ENCODE assay signal across 26 cellular contexts in genomic region chr17:4208228-4208627, GRCh38. TPM values are rescaled to one million over a fixed set of nuclear protein-coding genes. Genes with fewer than 3 reads are reported as not detected.
DNase-seq lines count a peak whose midpoint lies in the region; ATAC-seq and TF ChIP-seq lines count a peak whose summit lies in the region.
"Had no signal": no experiment of that assay in that cellular context is flagged by ENCODE, and none has a peak within 500 bp of the region (broad histone marks: within the 10 kb centered on the region; RNA-seq: fewer than 3 reads in every experiment).

No MANE protein-coding gene starts in this region.

- H4K5ac ChIP-seq in mesendoderm (ENCODE audit: low read length): no peak overlapping the region

- CTCF ChIA-PET in activated CD8-positive, alpha-beta T cell treated with anti-CD3 and anti-CD28 coated beads, Interleukin-2, amount 10 ng/mL, durations not matched to agents 7 days and 5 days (lab: Charles Lee): no interaction called here
- CTCF ChIA-PET in activated CD8-positive, alpha-beta T cell treated with anti-CD3 and anti-CD28 coated beads for 36 hours (lab: Charles Lee): no interaction called here

- no peak overlapping the region for H3K4me3 Mint-ChIP-seq in activated CD8-positive, alpha-beta T cell treated with anti-CD3 and anti-CD28 coated beads, Interleukin-2, amount 10 ng/mL, durations not matched to agents 7 days and 5 days
- no peak overlapping the region for H3K4me3 Mint-ChIP-seq in activated CD8-positive, alpha-beta T cell treated with anti-CD3 and anti-CD28 coated beads for 36 hours
- H3K4me3 Mint-ChIP-seq in chondrocyte (ENCODE audit: unreplicated experiment): no peak overlapping the region
- H3K4me3 Mint-ChIP-seq: activated CD4-positive, alpha-beta memory T cell treated with anti-CD3 and anti-CD28 coated beads, Interleukin-2, amount 10 ng/mL, durations not matched to agents 7 days and 5 days; activated naive CD8-positive, alpha-beta T cell treated with anti-CD3 and anti-CD28 coated beads, Interleukin-2, amount 50 U/mL, for 24 hours; CD4-positive, alpha-beta T cell; effector memory CD8-positive, alpha-beta T cell had no signal

- H2BK15ac ChIP-seq in mesendoderm (replicated peaks; ENCODE audit: low read depth): no peak overlapping the region

- no peaks in the 10 kb centered on the region for H3K9me3 Mint-ChIP-seq in activated CD8-positive, alpha-beta T cell treated with anti-CD3 and anti-CD28 coated beads, Interleukin-2, amount 10 ng/mL, durations not matched to agents 7 days and 5 days (ENCODE audit: insufficient read depth)
- no peaks in the 10 kb centered on the region for H3K9me3 Mint-ChIP-seq in activated CD8-positive, alpha-beta T cell treated with anti-CD3 and anti-CD28 coated beads for 36 hours
- no peaks in the 10 kb centered on the region for H3K9me3 Mint-ChIP-seq in chondrocyte (ENCODE audit: low read depth)
- H3K9me3 Mint-ChIP-seq: activated CD4-positive, alpha-beta memory T cell treated with anti-CD3 and anti-CD28 coated beads, Interleukin-2, amount 10 ng/mL, durations not matched to agents 7 days and 5 days; activated naive CD8-positive, alpha-beta T cell treated with anti-CD3 and anti-CD28 coated beads, Interleukin-2, amount 50 U/mL, for 24 hours; CD4-positive, alpha-beta T cell; effector memory CD8-positive, alpha-beta T cell had no signal

- H3K27me3 ChIP-seq in mesendoderm (ENCODE audit: insufficient read depth, low read length, poor library complexity): no peaks in the 10 kb centered on the region
- H3K27me3 ChIP-seq: left lung, pancreas, testis had no signal

- H3K23ac ChIP-seq in mesendoderm (ENCODE audit: low read length): no peak overlapping the region

- H3K4me2 ChIP-seq in mesendoderm (ENCODE audit: low read length): no peak overlapping the region

- no peak overlapping the region for H3K27ac Mint-ChIP-seq in activated CD8-positive, alpha-beta T cell treated with anti-CD3 and anti-CD28 coated beads, Interleukin-2, amount 10 ng/mL, durations not matched to agents 7 days and 5 days
- H3K27ac Mint-ChIP-seq in activated CD8-positive, alpha-beta T cell treated with anti-CD3 and anti-CD28 coated beads for 36 hours: no peak overlapping the region
- peak overlapping the region; percentile 88 for H3K27ac Mint-ChIP-seq in chondrocyte (ENCODE audit: unreplicated experiment)
- H3K27ac Mint-ChIP-seq: activated CD4-positive, alpha-beta memory T cell treated with anti-CD3 and anti-CD28 coated beads, Interleukin-2, amount 10 ng/mL, durations not matched to agents 7 days and 5 days; activated naive CD8-positive, alpha-beta T cell treated with anti-CD3 and anti-CD28 coated beads, Interleukin-2, amount 50 U/mL, for 24 hours; CD4-positive, alpha-beta T cell had no signal

- H3K27ac ChIP-seq in mesendoderm (ENCODE audit: low read depth, low read length): no peak overlapping the region
- H3K27ac ChIP-seq: 22Rv1, left lung, pancreas, testis had no signal

- POLR2A ChIA-PET in activated CD8-positive, alpha-beta T cell treated with anti-CD3 and anti-CD28 coated beads, Interleukin-2, amount 10 ng/mL, durations not matched to agents 7 days and 5 days (lab: Charles Lee): no interaction called here
- POLR2A ChIA-PET in activated CD8-positive, alpha-beta T cell treated with anti-CD3 and anti-CD28 coated beads for 36 hours (lab: Charles Lee): no interaction called here

- peaks cover 2% of the 10 kb centered on the region for H3K79me1 ChIP-seq in mesendoderm (ENCODE audit: low read length)

- no peak overlapping the region for H3K18ac ChIP-seq in mesendoderm (ENCODE audit: low read length)

- H2BK5ac ChIP-seq in mesendoderm (ENCODE audit: low read length): no peak overlapping the region

- H3K9ac ChIP-seq in mesendoderm (ENCODE audit: low read length): no peak overlapping the region

- H3K56ac ChIP-seq in mesendoderm (ENCODE audit: low read length): no peak overlapping the region

- H3K4me1 Mint-ChIP-seq in activated CD8-positive, alpha-beta T cell treated with anti-CD3 and anti-CD28 coated beads, Interleukin-2, amount 10 ng/mL, durations not matched to agents 7 days and 5 days (ENCODE audit: low read depth): peaks cover 19% of the 10 kb centered on the region
- H3K4me1 Mint-ChIP-seq in activated CD8-positive, alpha-beta T cell treated with anti-CD3 and anti-CD28 coated beads for 36 hours (ENCODE audit: low read depth): peaks cover 18% of the 10 kb centered on the region
- H3K4me1 Mint-ChIP-seq in chondrocyte (ENCODE audit: low read depth): peaks cover 62% of the 10 kb centered on the region

- H3K4me3 ChIP-seq in mesendoderm (ENCODE audit: low read length): no peak overlapping the region
- H3K4me3 ChIP-seq: left lung, pancreas, skin epidermis, testis had no signal

- H3K36me3 Mint-ChIP-seq in activated CD8-positive, alpha-beta T cell treated with anti-CD3 and anti-CD28 coated beads, Interleukin-2, amount 10 ng/mL, durations not matched to agents 7 days and 5 days (ENCODE audit: low read depth): peaks cover 56% of the 10 kb centered on the region
- peaks cover 45% of the 10 kb centered on the region for H3K36me3 Mint-ChIP-seq in activated CD8-positive, alpha-beta T cell treated with anti-CD3 and anti-CD28 coated beads for 36 hours (ENCODE audit: low read depth)
- peaks cover 19% of the 10 kb centered on the region for H3K36me3 Mint-ChIP-seq in chondrocyte (ENCODE audit: low read depth)

- intact Hi-C loops in activated CD8-positive, alpha-beta T cell treated with anti-CD3 and anti-CD28 coated beads for 36 hours (cut with micrococcal nuclease): no loop called here
- intact Hi-C loops in left ventricle myocardium superior (cut with micrococcal nuclease): no loop called here

- TF ChIP-seq CTCF in activated CD8-positive, alpha-beta T cell treated with anti-CD3 and anti-CD28 coated beads for 36 hours (IDR thresholded peaks at IDR 0.05): no peak
- TF ChIP-seq CTCF in chondrocyte (IDR thresholded peaks at IDR 0.05): no peak

- H3K4me1 ChIP-seq in mesendoderm (ENCODE audit: control insufficient read depth, low read depth, low read length): no peaks in the 10 kb centered on the region
- H3K4me1 ChIP-seq: pancreas had no signal

- H3K4ac ChIP-seq in mesendoderm (ENCODE audit: low read depth, low read length): no peak overlapping the region

- peaks cover 1% of the 10 kb centered on the region for H3K36me3 ChIP-seq in mesendoderm (ENCODE audit: control insufficient read depth, insufficient read depth, low read length)

- WGBS in mesendoderm (ENCODE audit: extremely low coverage, insufficient coverage, low lambda C conversion rate): no CpG with 5 or more reads among the region's 4 CpGs

- ATAC-seq in activated CD8-positive, alpha-beta T cell treated with anti-CD3 and anti-CD28 coated beads, Interleukin-2, amount 10 ng/mL, durations not matched to agents 7 days and 5 days: no peak
- ATAC-seq in activated CD8-positive, alpha-beta T cell treated with anti-CD3 and anti-CD28 coated beads for 36 hours: no peak
- ATAC-seq in HG02973 (IDR thresholded peaks at IDR 0.05; ENCODE audit: unreplicated experiment): no peak
- no peak for ATAC-seq in left ventricle myocardium superior
- ATAC-seq: activated naive CD8-positive, alpha-beta T cell treated with anti-CD3 and anti-CD28 coated beads, Interleukin-2, amount 50 U/mL, for 24 hours; effector memory CD8-positive, alpha-beta T cell; HCT116; left lung; pancreas had no signal

- DNase-seq in activated CD8-positive, alpha-beta T cell treated with anti-CD3 and anti-CD28 coated beads, Interleukin-2, amount 10 ng/mL, durations not matched to agents 7 days and 5 days: peak; percentile 11
- no peak for DNase-seq in activated CD8-positive, alpha-beta T cell treated with anti-CD3 and anti-CD28 coated beads for 36 hours
- no peak for DNase-seq in chondrocyte (ENCODE audit: low spot score)
- DNase-seq in mesendoderm: peak; percentile 78
- no peak for DNase-seq in NCI-H1105 treated with DMSO at 0.1 percent for 48 hours (lab: John Stamatoyannopoulos, UW)
- no peak for DNase-seq in UCSD-AML1 (lab: John Stamatoyannopoulos, UW; ENCODE audit: unreplicated experiment)
- no peak for DNase-seq in left ventricle myocardium superior
- DNase-seq: activated CD4-positive, alpha-beta memory T cell treated with anti-CD3 and anti-CD28 coated beads, Interleukin-2, amount 10 ng/mL, durations not matched to agents 7 days and 5 days; activated naive CD8-positive, alpha-beta T cell treated with anti-CD3 and anti-CD28 coated beads, Interleukin-2, amount 50 U/mL, for 24 hours; CD4-positive, alpha-beta T cell; central memory CD4-positive, alpha-beta T cell; DMS53; effector memory CD8-positive, alpha-beta T cell; foreskin melanocyte; left lung; NCI-H1417 treated with DMSO at 0.1 percent for 48 hours; NCI-H2171 treated with DMSO at 0.1 percent for 48 hours; NCI-H82; pancreas; stimulated activated CD4-positive, alpha-beta T cell treated with anti-CD3 and anti-CD28 coated beads, Interleukin-4, amount 100 ng/mL, for 24 hours; SW 1271; testis had no signal

- no peak overlapping the region for H4K8ac ChIP-seq in mesendoderm (ENCODE audit: low read depth, low read length)

- H2BK120ac ChIP-seq in mesendoderm (ENCODE audit: low read depth, low read length): no peak overlapping the region

- H2AK5ac ChIP-seq in mesendoderm (ENCODE audit: low read length): no peak overlapping the region

- H3K27me3 Mint-ChIP-seq in activated CD8-positive, alpha-beta T cell treated with anti-CD3 and anti-CD28 coated beads, Interleukin-2, amount 10 ng/mL, durations not matched to agents 7 days and 5 days (ENCODE audit: low read depth): no peaks in the 10 kb centered on the region
- H3K27me3 Mint-ChIP-seq in activated CD8-positive, alpha-beta T cell treated with anti-CD3 and anti-CD28 coated beads for 36 hours: no peaks in the 10 kb centered on the region
- H3K27me3 Mint-ChIP-seq in chondrocyte (ENCODE audit: low read depth): no peaks in the 10 kb centered on the region
- H3K27me3 Mint-ChIP-seq: activated CD4-positive, alpha-beta memory T cell treated with anti-CD3 and anti-CD28 coated beads, Interleukin-2, amount 10 ng/mL, durations not matched to agents 7 days and 5 days; activated naive CD8-positive, alpha-beta T cell treated with anti-CD3 and anti-CD28 coated beads, Interleukin-2, amount 50 U/mL, for 24 hours; CD4-positive, alpha-beta T cell; effector memory CD8-positive, alpha-beta T cell had no signal

- no peaks in the 10 kb centered on the region for H3K79me2 ChIP-seq in mesendoderm (ENCODE audit: control insufficient read depth, insufficient read depth, low read length)

RNA-seq across cellular contexts. Expression of gene ANKFY1, which starts 55.6 kb away (rescaled TPM):
- 10 to 100 TPM; 78.9 to 81.9 TPM for total RNA-seq in activated CD8-positive, alpha-beta T cell treated with anti-CD3 and anti-CD28 coated beads, Interleukin-2, amount 10 ng/mL, durations not matched to agents 7 days and 5 days
- 10 to 100 TPM; 46.3 to 46.8 TPM for total RNA-seq in activated CD8-positive, alpha-beta T cell treated with anti-CD3 and anti-CD28 coated beads for 36 hours
- 44.7 to 50.1 TPM (median 45.7 TPM) in 3 replicates for total RNA-seq in chondrocyte
- 14.5 TPM for polyA plus RNA-seq in mesendoderm (2013, experiment 1 of 2)
- 14.8 TPM for polyA plus RNA-seq in mesendoderm (2013, experiment 2 of 2)
- 24.4 TPM for total RNA-seq in left ventricle myocardium superior

Comparison
In these comparisons a context has a peak if more than half of its experiments do, and no peak if none do; other contexts are left out.
1. DNase-seq: peak in activated CD8-positive, alpha-beta T cell treated with anti-CD3 and anti-CD28 coated beads, Interleukin-2, amount 10 ng/mL, durations not matched to agents 7 days and 5 days (single experiment) and mesendoderm (single experiment); none in activated CD8-positive, alpha-beta T cell treated with anti-CD3 and anti-CD28 coated beads for 36 hours (single experiment), chondrocyte (single experiment), NCI-H1105 treated with DMSO at 0.1 percent for 48 hours (single experiment), UCSD-AML1 (single experiment) and left ventricle myocardium superior (single experiment).